Comparison of ENCODE assay signal across 16 cellular contexts in genomic region chr12:19031032-19031431, GRCh38.
A peak's percentile ranks its signal among the peaks of the same experiment; 100 is the strongest.
DNase-seq lines count a peak whose midpoint lies in the region; ATAC-seq and TF ChIP-seq lines count a peak whose summit lies in the region.
"Had no signal": no experiment of that assay in that cellular context is flagged by ENCODE, and none has a peak within 500 bp of the region (broad histone marks: within the 10 kb centered on the region; RNA-seq: fewer than 3 reads in every experiment).

No MANE protein-coding gene starts in this region.

- H3F3A ChIP-seq in PC-3 (ENCODE audit: low read length, unreplicated experiment) = no peaks in the 10 kb centered on the region

- CTCF ChIA-PET in PC-3 (lab: Charles Lee) = no interaction called here

- no peaks in the 10 kb centered on the region for H3K9me3 ChIP-seq in PC-3 (ENCODE audit: low read length)

- TF ChIP-seq CTCF in PC-3 (conservative IDR thresholded peaks at IDR 0.05; ENCODE audit: low read depth, low read length) = no peak
- TF ChIP-seq CTCF in epithelial cell of esophagus (IDR thresholded peaks at IDR 0.05; ENCODE audit: insufficient read depth, low read depth, low read length, missing control alignments) = peak; percentile 5

- POLR2A ChIA-PET in PC-3 (lab: Charles Lee; ENCODE audit: unreplicated experiment) = no interaction called here

- ATAC-seq in PC-3 (peak; percentile 97), GM18870 (IDR thresholded peaks at IDR 0.05; ENCODE audit: unreplicated experiment) (no peak)
- ATAC-seq: activated CD4-positive, alpha-beta T cell treated with anti-CD3 and anti-CD28 coated beads for 36 hours; K562 had no signal

- no TSS peak for BruUV-seq in PC-3 (replicated peaks; lab: Mats Ljungman, UMichigan)

- intact Hi-C loops in PC-3 (cut with micrococcal nuclease) = no loop called here

- H2AFZ ChIP-seq in PC-3 (ENCODE audit: low read length) = no peak overlapping the region

- H3K79me2 ChIP-seq in PC-3 (ENCODE audit: low read length) = no peaks in the 10 kb centered on the region

- H3K36me3 ChIP-seq in PC-3 (ENCODE audit: low read depth, low read length) = no peaks in the 10 kb centered on the region; the same call in 1 of the 2 replicates

- no peaks in the 10 kb centered on the region for H3K9me2 ChIP-seq in PC-3 (replicated peaks; ENCODE audit: low read length)

- no peaks in the 10 kb centered on the region for H4K20me1 ChIP-seq in PC-3 (ENCODE audit: low read length)

- peak overlapping the region; percentile 85 for H3K27ac ChIP-seq in PC-3 (ENCODE audit: low read length)

- peak overlapping the region; percentile 73 for H3K4me2 ChIP-seq in PC-3 (ENCODE audit: low read length)

- H3K9ac ChIP-seq in PC-3 (ENCODE audit: low read length) = no peak overlapping the region; the same call in 1 of the 2 replicates

- DNase-seq in EH (ENCODE audit: low read depth) = peak; percentile 92
- DNase-seq in PC-3 = peak; percentile 90
- DNase-seq in epithelial cell of esophagus (ENCODE audit: low read depth) = peak; percentile 87
- DNase-seq in non-pigmented ciliary epithelial cell (ENCODE audit: low read depth) = peak; percentile 75
- no peak for DNase-seq in SK-N-DZ (ENCODE audit: low spot score)
- no peak for DNase-seq in RPMI8226
- no peak for DNase-seq in OCI-M1 (lab: John Stamatoyannopoulos, UW)
- DNase-seq: activated CD4-positive, alpha-beta T cell treated with anti-CD3 and anti-CD28 coated beads for 36 hours; activated effector memory CD4-positive, alpha-beta T cell treated with Interleukin-2 at 50 U/mL for 16 hours; cortex of kidney; DMS153; NCI-H2227 treated with DMSO at 0.1 percent for 48 hours; SHP77; stimulated activated CD4-positive, alpha-beta T cell treated with anti-CD3 and anti-CD28 coated beads, Interleukin-2, amount 100 ng/mL, for 24 hours had no signal

- H3K4me3 ChIP-seq in PC-3 (ENCODE audit: low read length) (peak overlapping the region; percentile 25; the same call in 1 of the 2 replicates), epithelial cell of esophagus (ENCODE audit: low read length) (no peak overlapping the region)
- H3K4me3 ChIP-seq: K562 had no signal

- peaks cover 22% of the 10 kb centered on the region for H3K4me1 ChIP-seq in PC-3 (ENCODE audit: insufficient read depth, low read length)

- no peaks in the 10 kb centered on the region for H3K27me3 ChIP-seq in PC-3 (ENCODE audit: low read length)

Comparison
In these comparisons a context has a peak if more than half of its experiments do, and no peak if none do; other contexts are left out.
1. DNase-seq: peak in EH (single experiment), PC-3 (single experiment), epithelial cell of esophagus (single experiment) and non-pigmented ciliary epithelial cell (single experiment); none in SK-N-DZ (single experiment), RPMI8226 (single experiment) and OCI-M1 (single experiment).